In genomic region chr22:50105529-50106100, GRCh38 we compare ENCODE assay signal across 2 cellular contexts.
TF ChIP-seq lines count a peak whose summit lies in the region.

No MANE protein-coding gene starts in this region.

TF ChIP-seq in IMR-90, 13 proteins besides CTCF, POLR2A, EP300 and RAD21:
- TF ChIP-seq RFX5 (IDR thresholded peaks at IDR 0.05; ENCODE audit: low read depth, low read length) (no peak), USF2 (IDR thresholded peaks at IDR 0.05; ENCODE audit: low read depth, low read length) (peak; percentile 84), MAFK (IDR thresholded peaks at IDR 0.05; ENCODE audit: low read depth, low read length) (peak; percentile 75)

TF ChIP-seq in K562, 482 proteins besides CTCF, POLR2A, EP300 and RAD21 (continues in another document):
- TF ChIP-seq ZKSCAN1 (IDR thresholded peaks at IDR 0.05; ENCODE audit: low read depth, low read length), result no peak
- TF ChIP-seq ZNF384 (IDR thresholded peaks at IDR 0.05; ENCODE audit: low read depth, low read length), result no peak
- 0 out of 2 replicates have a peak, but pooled peaks have one; percentile 33 for TF ChIP-seq CBFA2T2 (conservative IDR thresholded peaks at IDR 0.05)
- TF ChIP-seq ZNF592 (IDR thresholded peaks at IDR 0.05), result 0 out of 2 replicates have a peak, but pooled peaks have one; percentile 34
- TF ChIP-seq GTF2B (IDR thresholded peaks at IDR 0.05; ENCODE audit: extremely low read depth, insufficient read length), result no peak
- TF ChIP-seq TOE1 (IDR thresholded peaks at IDR 0.05; ENCODE audit: borderline replicate concordance), result peak; percentile 66; the same call in 1 of the 2 replicates
- TF ChIP-seq TOE1 (CRISPR knock-in tag; IDR thresholded peaks at IDR 0.05; ENCODE audit: borderline replicate concordance, low read depth), result no peak
- TF ChIP-seq TRIM24 (IDR thresholded peaks at IDR 0.05), result no peak
- TF ChIP-seq USF1 (CRISPR knock-in tag; IDR thresholded peaks at IDR 0.05), result peak; percentile 89
- no peak for TF ChIP-seq KLF16 (IDR thresholded peaks at IDR 0.05)
- TF ChIP-seq USF2 (CRISPR knock-in tag; IDR thresholded peaks at IDR 0.05), result peak; percentile 88
- no peak for TF ChIP-seq RFX1 (IDR thresholded peaks at IDR 0.05)
- TF ChIP-seq ARID1B (IDR thresholded peaks at IDR 0.05), result peak; percentile 25; the same call in 1 of the 2 replicates
- TF ChIP-seq HLTF (IDR thresholded peaks at IDR 0.05), result no peak
- TF ChIP-seq C11orf30 (IDR thresholded peaks at IDR 0.05; ENCODE audit: low read depth), result peak; percentile 93
- TF ChIP-seq CSDE1 (IDR thresholded peaks at IDR 0.05), result no peak
- TF ChIP-seq CHD2 (IDR thresholded peaks at IDR 0.05; ENCODE audit: low read depth, low read length), result no peak
- TF ChIP-seq MGA (IDR thresholded peaks at IDR 0.05), result peak; percentile 46
- TF ChIP-seq NFE2 (IDR thresholded peaks at IDR 0.05; ENCODE audit: low read depth), result peak; percentile 41; the same call in 1 of the 2 replicates
- no peak for TF ChIP-seq LEF1 (IDR thresholded peaks at IDR 0.05)
- peak; percentile 75 for TF ChIP-seq TAF9B (IDR thresholded peaks at IDR 0.05; ENCODE audit: partially characterized antibody)
- 0 out of 4 replicates have a peak, but pooled peaks of 1 of the 2 experiments have one; percentile 20 for TF ChIP-seq RCOR1 (IDR thresholded peaks at IDR 0.05; ENCODE audit: borderline replicate concordance in 1 of 2, low read depth in 2 of 2, low read length in 2 of 2)
- peak; percentile 84 for TF ChIP-seq MAFK (IDR thresholded peaks at IDR 0.05; ENCODE audit: low read length)
- peak; percentile 51; the same call in 1 of the 2 replicates for TF ChIP-seq MYC (IDR thresholded peaks at IDR 0.05; ENCODE audit: low read depth, low read length)
- no peak for TF ChIP-seq MYC (CRISPR knock-in tag; IDR thresholded peaks at IDR 0.05; ENCODE audit: borderline replicate concordance, low read depth)
- TF ChIP-seq SNIP1 (IDR thresholded peaks at IDR 0.05; ENCODE audit: low read depth), result no peak
- TF ChIP-seq TFE3 (CRISPR knock-in tag; IDR thresholded peaks at IDR 0.05), result peak; percentile 62
- TF ChIP-seq ZBTB7A (IDR thresholded peaks at IDR 0.05; ENCODE audit: borderline replicate concordance, control insufficient read depth, low read depth, low read length), result no peak
- peak; percentile 81 for TF ChIP-seq RAD51 (IDR thresholded peaks at IDR 0.05; ENCODE audit: borderline replicate concordance, low read depth)
- TF ChIP-seq MAFG (tag; conservative IDR thresholded peaks at IDR 0.05), result peak; percentile 83
- no peak for TF ChIP-seq KDM4B (IDR thresholded peaks at IDR 0.05; ENCODE audit: borderline replicate concordance in 2 of 2, low read depth in 1 of 2)
- no peak for TF ChIP-seq CBX2 (IDR thresholded peaks at IDR 0.05; ENCODE audit: insufficient read depth, low read length, poor library complexity, severe bottlenecking)
- TF ChIP-seq ZSCAN29 (IDR thresholded peaks at IDR 0.05), result no peak
- no peak for TF ChIP-seq CBX1 (IDR thresholded peaks at IDR 0.05; ENCODE audit: low read depth)
- no peak for TF ChIP-seq DNMT1 (IDR thresholded peaks at IDR 0.05)
- peak; percentile 85 for TF ChIP-seq BHLHE40 (IDR thresholded peaks at IDR 0.05; ENCODE audit: low read length)
- TF ChIP-seq KLF13 (tag; IDR thresholded peaks at IDR 0.05; ENCODE audit: borderline replicate concordance, low read depth), result no peak
- peak; percentile 81 for TF ChIP-seq TFAP4 (CRISPR knock-in tag; IDR thresholded peaks at IDR 0.05; ENCODE audit: borderline replicate concordance)
- no peak for TF ChIP-seq PHB (CRISPR knock-in tag; IDR thresholded peaks at IDR 0.05)
- no peak for TF ChIP-seq ZNF707 (CRISPR knock-in tag; conservative IDR thresholded peaks at IDR 0.05)
- no peak for TF ChIP-seq MXI1 (IDR thresholded peaks at IDR 0.05; ENCODE audit: low read depth, low read length)
- peak; percentile 95 for TF ChIP-seq ZNF316 (IDR thresholded peaks at IDR 0.05)
- no peak for TF ChIP-seq NR1H2 (CRISPR knock-in tag; IDR thresholded peaks at IDR 0.05)
